ENCODE assay signal across 8 cellular contexts in the genomic region with DNA sequence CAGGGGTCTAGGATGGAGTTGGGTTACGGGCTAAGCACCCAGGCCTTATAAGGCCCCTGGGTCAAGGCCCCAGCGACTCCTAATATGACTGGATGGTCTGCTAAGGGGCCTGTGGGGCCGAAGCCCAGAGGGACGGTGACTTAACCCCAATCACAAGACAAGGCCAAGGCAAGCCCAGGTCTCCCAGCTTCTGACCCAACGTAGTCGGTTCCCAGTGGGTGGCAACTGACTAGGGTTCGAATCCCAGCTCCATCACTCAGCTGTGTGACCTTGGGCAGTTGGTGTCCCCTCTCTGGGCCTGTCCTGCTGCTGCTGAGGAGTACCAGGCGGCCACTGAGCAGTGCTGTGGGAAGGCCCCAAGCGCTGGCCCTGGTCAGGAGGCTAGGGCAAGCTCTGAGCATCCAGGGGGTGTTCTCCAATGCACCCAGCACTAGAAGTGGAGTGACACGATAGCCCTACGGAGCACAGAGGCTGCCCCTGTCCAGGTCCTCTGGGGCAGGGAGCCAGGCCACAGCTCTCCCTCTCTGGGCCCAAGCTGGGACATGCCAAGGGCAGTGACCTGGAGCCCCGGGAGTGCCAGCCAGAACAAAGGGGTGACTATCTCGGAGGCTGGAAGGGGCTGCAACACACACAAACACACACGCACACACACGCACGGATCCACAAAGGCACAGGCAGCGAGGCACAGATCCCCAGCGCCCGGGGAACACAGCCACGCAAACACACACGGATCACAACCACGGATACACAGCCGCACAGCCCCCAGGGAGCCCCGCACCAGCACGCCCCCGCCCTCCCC. TPM values are rescaled to one million over a fixed set of nuclear protein-coding genes. Genes with fewer than 3 reads are reported as not detected.
DNase-seq lines count a peak whose midpoint lies in the region; ATAC-seq and TF ChIP-seq lines count a peak whose summit lies in the region.

No MANE protein-coding gene starts in this region.

- H4K20me1 ChIP-seq in PC-3 (ENCODE audit: low read length) = no peaks in the 10 kb centered on the region

- H3K36me3 ChIP-seq in PC-3 (ENCODE audit: low read depth, low read length) (no peaks in the 10 kb centered on the region), esophagus (ENCODE audit: control insufficient read depth in 2 of 2, insufficient read depth in 2 of 2, low read length in 1 of 2) (peaks cover 0 to 3% of the 10 kb centered on the region in 2 donors)

- peaks cover 8 to 9% of the 10 kb centered on the region in 2 donors for H3K4me1 Mint-ChIP-seq in natural killer cell

- peak overlapping the region; percentile 70 for H3K4me3 ChIP-seq in AG04450 (ENCODE audit: low read depth, low read length)
- H3K4me3 ChIP-seq in PC-3 (ENCODE audit: low read length) = peak overlapping the region; percentile 77
- H3K4me3 ChIP-seq in esophagus (ENCODE audit: low read depth in 1 of 2, low read length in 2 of 2) = peak overlapping the region; percentile 51 to 56

- H3K27me3 Mint-ChIP-seq in natural killer cell (ENCODE audit: low read depth in 2 of 2) = no peaks in the 10 kb centered on the region

- ATAC-seq in PC-3 (peak; percentile 25), natural killer cell (peak in 1 of 3 donors; percentile 20), HG03571 (IDR thresholded peaks at IDR 0.05; ENCODE audit: unreplicated experiment) (no peak)

- H2AFZ ChIP-seq in PC-3 (ENCODE audit: low read length) = peak overlapping the region; percentile 90

- TSS peak; percentile 80 for BruUV-seq in PC-3 (replicated peaks; lab: Mats Ljungman, UMichigan)

- H3K9me3 ChIP-seq in AG04450 (ENCODE audit: control insufficient read depth, insufficient read depth, low read length) = no peaks in the 10 kb centered on the region; the same call in 1 of the 2 replicates
- no peaks in the 10 kb centered on the region for H3K9me3 ChIP-seq in PC-3 (ENCODE audit: low read length)
- H3K9me3 ChIP-seq in esophagus (ENCODE audit: control insufficient read depth in 2 of 2, insufficient read depth in 1 of 2, low read depth in 1 of 2, low read length in 1 of 2) = no peaks in the 10 kb centered on the region

- intact Hi-C loops in PC-3 (cut with micrococcal nuclease) = loop anchor here (5.0 kb wide), 1 partner anchor 40 kb away; the partner anchor contains the start of gene ST6GALNAC4
- intact Hi-C loops in natural killer cell (cut with micrococcal nuclease) = no loop called here
- intact Hi-C loops in posterior vena cava (cut with DNase I) = loop anchor here in 1 of 2 donors (10.0 kb wide), 1 partner anchor 238 kb away; no protein-coding TSS in a partner anchor

- H3K9ac ChIP-seq in PC-3 (ENCODE audit: low read length) = peak overlapping the region; percentile 71

- H3K27ac Mint-ChIP-seq in natural killer cell = no peak overlapping the region

- no peak for DNase-seq in AG04450 (ENCODE audit: low read depth, low spot score)
- DNase-seq in PC-3 = no peak
- DNase-seq in natural killer cell = no peak
- DNase-seq in GM20000 (ENCODE audit: low spot score) = no peak
- DNase-seq in NCI-H1436 (lab: John Stamatoyannopoulos, UW) = no peak
- no peak for DNase-seq in posterior vena cava (ENCODE audit: low spot score)

- no peaks in the 10 kb centered on the region for H3K27me3 ChIP-seq in AG04450 (ENCODE audit: control insufficient read depth, insufficient read depth, low read length)
- no peaks in the 10 kb centered on the region for H3K27me3 ChIP-seq in PC-3 (ENCODE audit: low read length)
- no peaks in the 10 kb centered on the region for H3K27me3 ChIP-seq in esophagus (ENCODE audit: control insufficient read depth in 1 of 2, insufficient read depth in 2 of 2, low read length in 2 of 2)

- H3K4me3 Mint-ChIP-seq in natural killer cell = peak overlapping the region; percentile 40

- H3K27ac ChIP-seq in AG04450 (ENCODE audit: low read depth, low read length) (peak overlapping the region; percentile 11), PC-3 (ENCODE audit: low read length) (no peak overlapping the region), esophagus (ENCODE audit: low read depth in 2 of 2, low read length in 1 of 2) (peak overlapping the region; percentile 58 to 76)

- 29 to 33% methylated on average over 26 of the region's 26 CpGs for WGBS in esophagus, 2 donors

- no peaks in the 10 kb centered on the region for H3K36me3 Mint-ChIP-seq in natural killer cell

- peaks cover 17% of the 10 kb centered on the region for H3K4me1 ChIP-seq in PC-3 (ENCODE audit: insufficient read depth, low read length)
- peaks cover 16 to 33% of the 10 kb centered on the region in 2 donors for H3K4me1 ChIP-seq in esophagus (ENCODE audit: control insufficient read depth in 2 of 2, insufficient read depth in 2 of 2, low read length in 1 of 2)

- TF ChIP-seq CTCF in AG04450 (IDR thresholded peaks at IDR 0.05; ENCODE audit: low read depth, low read length) (no peak), PC-3 (conservative IDR thresholded peaks at IDR 0.05; ENCODE audit: low read depth, low read length) (no peak), natural killer cell (IDR thresholded peaks at IDR 0.05) (no peak), GM20000 (IDR thresholded peaks at IDR 0.05; ENCODE audit: extremely low read depth, missing control alignments) (no peak)

- H3K9me3 Mint-ChIP-seq in natural killer cell = no peaks in the 10 kb centered on the region

- peak overlapping the region; percentile 94 for H3K4me2 ChIP-seq in PC-3 (ENCODE audit: low read length)

- peaks cover 16% of the 10 kb centered on the region for H3K79me2 ChIP-seq in PC-3 (ENCODE audit: low read length)

- H3K9me2 ChIP-seq in PC-3 (replicated peaks; ENCODE audit: low read length) = no peaks in the 10 kb centered on the region

- no peaks in the 10 kb centered on the region for H3F3A ChIP-seq in PC-3 (ENCODE audit: low read length, unreplicated experiment)

- POLR2A ChIA-PET in AG04450 (lab: Yijun Ruan, JAX) (interaction anchor here (0.5 to 1.3 kb wide), 4 partner anchors 21 to 153 kb away, joined by 3 to 4 read pairs (median 4); no protein-coding TSS in a partner anchor), PC-3 (lab: Charles Lee; ENCODE audit: unreplicated experiment) (interaction anchor here (0.7 kb wide), 1 partner anchor 76 kb away, joined by 3 read pairs; no protein-coding TSS in a partner anchor)

- CTCF ChIA-PET in AG04450 (lab: Charles Lee) = interaction anchor here (1.0 to 1.1 kb wide), 2 partner anchors 44 to 142 kb away, joined by 3 to 4 read pairs; partner anchors contain the start of gene TOR2A
- CTCF ChIA-PET in PC-3 (lab: Charles Lee) = interaction anchor here (0.5 kb wide), 1 partner anchor 76 kb away, joined by 5 read pairs; no protein-coding TSS in a partner anchor

RNA-seq across cellular contexts. Expression of gene AK1, which starts 0.5 kb away (rescaled TPM):
- 75.9 and 93.9 TPM in 2 replicates for polyA plus RNA-seq in AG04450 (2011; rRNA removed)
- 24.9 and 43.3 TPM in 2 replicates for polyA minus RNA-seq in AG04450 (2011; rRNA and poly(A)+ RNA removed)
- 79.1 and 105 TPM in 2 replicates for total RNA-seq in PC-3 (2014; rRNA removed)
- polyA plus RNA-seq in esophagus = 10 to 100 TPM; 51.7 to 68.4 TPM
- 10 to 100 TPM; 47.3 to 76.3 (median 54.2) TPM for total RNA-seq in natural killer cell
- total RNA-seq in posterior vena cava = 10 to 100 TPM; 65.7 to 67.0 TPM

RNA-seq across cellular contexts. Expression of gene ST6GALNAC6, which starts 22.4 kb away (rescaled TPM):
- polyA plus RNA-seq in AG04450 (2011; rRNA removed) (40.6 and 58.2 TPM in 2 replicates), esophagus (10 to 100 TPM; 21.8 to 23.6 TPM)
- polyA minus RNA-seq in AG04450 (2011; rRNA and poly(A)+ RNA removed) = 47.7 and 59.0 TPM in 2 replicates
- total RNA-seq in PC-3 (2014; rRNA removed) (8.5 and 14.5 TPM in 2 replicates), natural killer cell (100 to 1,000 TPM; 120 to 148 (median 127) TPM), posterior vena cava (100 to 1,000 TPM in 1 of 2 donors, 10 to 100 TPM in 1; 74.8 to 102 TPM)

RNA-seq across cellular contexts. Expression of gene ENG, which starts 22.5 kb away (rescaled TPM):
- polyA plus RNA-seq in AG04450 (2011; rRNA removed) (17.2 and 34.2 TPM in 2 replicates), esophagus (10 to 100 TPM; 11.1 to 17.9 TPM)
- 29.1 and 34.5 TPM in 2 replicates for polyA minus RNA-seq in AG04450 (2011; rRNA and poly(A)+ RNA removed)
- total RNA-seq in PC-3 (2014; rRNA removed) (1.1 and 1.2 TPM in 2 replicates), natural killer cell (10 to 100 TPM in 2 of 3 donors, 1 to 10 TPM in 1; 8.5 to 13.6 (median 12.3) TPM), posterior vena cava (100 to 1,000 TPM; 189 to 217 TPM)

RNA-seq across cellular contexts. Expression of gene ST6GALNAC4, which starts 39.9 kb away (rescaled TPM):
- polyA plus RNA-seq in AG04450 (2011; rRNA removed) = 15.0 and 24.3 TPM in 2 replicates
- 19.2 and 23.6 TPM in 2 replicates for polyA minus RNA-seq in AG04450 (2011; rRNA and poly(A)+ RNA removed)
- 26.9 and 27.8 TPM in 2 replicates for total RNA-seq in PC-3 (2014; rRNA removed)
- 10 to 100 TPM in 1 of 2 donors, 1 to 10 TPM in 1; 4.6 to 15.3 TPM for polyA plus RNA-seq in esophagus
- total RNA-seq in natural killer cell = 10 to 100 TPM; 18.8 to 33.0 (median 20.4) TPM
- 10 to 100 TPM; 27.7 to 32.7 TPM for total RNA-seq in posterior vena cava

RNA-seq across cellular contexts. Expression of gene PIP5KL1, which starts 53.6 kb away (rescaled TPM):
- polyA plus RNA-seq in AG04450 (2011; rRNA removed) = 1.2 TPM in 2 replicates
- 1.2 and 1.3 TPM in 2 replicates for polyA minus RNA-seq in AG04450 (2011; rRNA and poly(A)+ RNA removed)
- total RNA-seq in PC-3 (2014; rRNA removed) = 5.1 and 5.4 TPM in 2 replicates
- 1 to 10 TPM; 2.7 to 4.8 TPM for polyA plus RNA-seq in esophagus
- 1 to 10 TPM in 1 of 3 donors, under 1 TPM in 2; 0.52 to 1.4 (median 0.97) TPM for total RNA-seq in natural killer cell
- total RNA-seq in posterior vena cava = 1 to 10 TPM; 1.2 to 1.3 TPM

Comparison
In these comparisons a context has a peak if more than half of its experiments do, and no peak if none do; other contexts are left out.
1. RNA of gene ENG, which starts 22.5 kb away (total RNA-seq): 189 to 217 TPM in posterior vena cava; 8.5 to 13.6 TPM in natural killer cell and 1.1 to 1.2 TPM in PC-3; every median in the first group is over 10 times any median in the second.
2. Peak in every context shown above with its lines, with median percentiles within 50 percentile points of each other: H3K4me3 ChIP-seq.